In genomic region chr2:235018838-235019237, GRCh38 we compare ENCODE assay signal across 27 cellular contexts.
"Had no signal": no experiment of that assay in that cellular context is flagged by ENCODE, and none has a peak within 500 bp of the region (broad histone marks: within the 10 kb centered on the region; RNA-seq: fewer than 3 reads in every experiment).

No MANE protein-coding gene starts in this region.

- H3K27ac ChIP-seq: epithelial cell of prostate, esophagus squamous epithelium, parathyroid adenoma, spleen, upper lobe of left lung had no signal

- H3K4me3 ChIP-seq: esophagus squamous epithelium, spleen, upper lobe of left lung had no signal

- H3K79me2 ChIP-seq: parathyroid adenoma had no signal

- H3K27me3 Mint-ChIP-seq: activated CD4-positive, alpha-beta memory T cell treated with anti-CD3 and anti-CD28 coated beads, Interleukin-2, amount 10 ng/mL, durations not matched to agents 7 days and 5 days; activated naive CD8-positive, alpha-beta T cell treated with anti-CD3 and anti-CD28 coated beads, Interleukin-2, amount 50 U/mL, for 24 hours had no signal

- H3K4me1 ChIP-seq: parathyroid adenoma, spleen had no signal

- H3K4me1 Mint-ChIP-seq: activated CD4-positive, alpha-beta memory T cell treated with anti-CD3 and anti-CD28 coated beads, Interleukin-2, amount 10 ng/mL, durations not matched to agents 7 days and 5 days; activated CD4-positive, alpha-beta T cell treated with anti-CD3 and anti-CD28 coated beads, Interleukin-2, amount 10 ng/mL, durations not matched to agents 7 days and 5 days; activated naive CD4-positive, alpha-beta T cell treated with anti-CD3 and anti-CD28 coated beads, Interleukin-2, amount 50 U/mL, for 24 hours; activated naive CD8-positive, alpha-beta T cell treated with anti-CD3 and anti-CD28 coated beads, Interleukin-2, amount 50 U/mL, for 24 hours; activated T-helper 17 cell treated with anti-CD3 and anti-CD28 coated beads, Interleukin-2, amount 50 U/mL, for 72 hours; central memory CD8-positive, alpha-beta T cell; stimulated activated naive CD8-positive, alpha-beta T cell treated with anti-CD3 and anti-CD28 coated beads, Interleukin-15, amount 100 ng/mL, for 72 hours; T-helper 17 cell had no signal

- ATAC-seq: activated naive CD8-positive, alpha-beta T cell treated with anti-CD3 and anti-CD28 coated beads, Interleukin-2, amount 50 U/mL, for 24 hours; activated T-cell treated with anti-CD3 and anti-CD28 coated beads, Interleukin-2, amount 50 U/mL, for 4 hours; activated T-helper 17 cell treated with anti-CD3 and anti-CD28 coated beads, Interleukin-2, amount 50 U/mL, for 72 hours; left cardiac atrium; naive thymus-derived CD4-positive, alpha-beta T cell; right cardiac atrium; stimulated activated naive CD8-positive, alpha-beta T cell treated with anti-CD3 and anti-CD28 coated beads, Interleukin-15, amount 100 ng/mL, for 72 hours; T-helper 17 cell; WTC11 had no signal

- H3K4me3 Mint-ChIP-seq: activated CD4-positive, alpha-beta memory T cell treated with anti-CD3 and anti-CD28 coated beads, Interleukin-2, amount 10 ng/mL, durations not matched to agents 7 days and 5 days; activated CD4-positive, alpha-beta T cell treated with anti-CD3 and anti-CD28 coated beads, Interleukin-2, amount 10 ng/mL, durations not matched to agents 7 days and 5 days; activated naive CD4-positive, alpha-beta T cell treated with anti-CD3 and anti-CD28 coated beads, Interleukin-2, amount 50 U/mL, for 24 hours; activated naive CD8-positive, alpha-beta T cell treated with anti-CD3 and anti-CD28 coated beads, Interleukin-2, amount 50 U/mL, for 24 hours; activated T-cell treated with anti-CD3 and anti-CD28 coated beads, Interleukin-2, amount 50 U/mL, for 4 hours; activated T-helper 17 cell treated with anti-CD3 and anti-CD28 coated beads, Interleukin-2, amount 50 U/mL, for 72 hours; central memory CD8-positive, alpha-beta T cell; dendritic cell treated with granulocyte-macrophage colony-stimulating factor and Interleukin-4, amounts not matched to agents 40 ng/mL and 50 ng/mL, for 4 days; naive thymus-derived CD4-positive, alpha-beta T cell; stimulated activated naive CD8-positive, alpha-beta T cell treated with anti-CD3 and anti-CD28 coated beads, Interleukin-15, amount 100 ng/mL, for 72 hours; T-helper 17 cell; WTC11 had no signal

- H3K36me3 Mint-ChIP-seq: activated naive CD4-positive, alpha-beta T cell treated with anti-CD3 and anti-CD28 coated beads, Interleukin-2, amount 50 U/mL, for 24 hours; naive thymus-derived CD4-positive, alpha-beta T cell had no signal

- DNase-seq: activated CD4-positive, alpha-beta memory T cell treated with anti-CD3 and anti-CD28 coated beads, Interleukin-2, amount 10 ng/mL, durations not matched to agents 7 days and 5 days; activated CD4-positive, alpha-beta T cell treated with anti-CD3 and anti-CD28 coated beads for 1 hour; activated CD4-positive, alpha-beta T cell treated with anti-CD3 and anti-CD28 coated beads, Interleukin-2, amount 10 ng/mL, durations not matched to agents 7 days and 5 days; activated naive CD8-positive, alpha-beta T cell treated with anti-CD3 and anti-CD28 coated beads, Interleukin-2, amount 50 U/mL, for 24 hours; activated T-cell treated with anti-CD3 and anti-CD28 coated beads, Interleukin-2, amount 50 U/mL, for 4 hours; amygdala; esophagus squamous epithelium; foreskin melanocyte; left cardiac atrium; midbrain; naive thymus-derived CD4-positive, alpha-beta T cell; nucleus accumbens; right cardiac atrium; spleen; stimulated activated naive CD8-positive, alpha-beta T cell treated with anti-CD3 and anti-CD28 coated beads, Interleukin-15, amount 100 ng/mL, for 72 hours; substantia nigra; T-helper 17 cell; T1000; upper lobe of left lung had no signal

- H3K9ac ChIP-seq: parathyroid adenoma had no signal

- H3K9me3 Mint-ChIP-seq: activated CD4-positive, alpha-beta T cell treated with anti-CD3 and anti-CD28 coated beads, Interleukin-2, amount 10 ng/mL, durations not matched to agents 7 days and 5 days; activated naive CD4-positive, alpha-beta T cell treated with anti-CD3 and anti-CD28 coated beads, Interleukin-2, amount 50 U/mL, for 24 hours had no signal

- H3K27ac Mint-ChIP-seq: activated CD4-positive, alpha-beta memory T cell treated with anti-CD3 and anti-CD28 coated beads, Interleukin-2, amount 10 ng/mL, durations not matched to agents 7 days and 5 days; activated CD4-positive, alpha-beta T cell treated with anti-CD3 and anti-CD28 coated beads, Interleukin-2, amount 10 ng/mL, durations not matched to agents 7 days and 5 days; activated naive CD4-positive, alpha-beta T cell treated with anti-CD3 and anti-CD28 coated beads, Interleukin-2, amount 50 U/mL, for 24 hours; activated naive CD8-positive, alpha-beta T cell treated with anti-CD3 and anti-CD28 coated beads, Interleukin-2, amount 50 U/mL, for 24 hours; activated T-helper 17 cell treated with anti-CD3 and anti-CD28 coated beads, Interleukin-2, amount 50 U/mL, for 72 hours; dendritic cell treated with granulocyte-macrophage colony-stimulating factor and Interleukin-4, amounts not matched to agents 40 ng/mL and 50 ng/mL, for 4 days; naive thymus-derived CD4-positive, alpha-beta T cell; stimulated activated naive CD8-positive, alpha-beta T cell treated with anti-CD3 and anti-CD28 coated beads, Interleukin-15, amount 100 ng/mL, for 72 hours; T-helper 17 cell; WTC11 had no signal

- H3K27me3 ChIP-seq: esophagus squamous epithelium, spleen, upper lobe of left lung had no signal

- H3K36me3 ChIP-seq: esophagus squamous epithelium, spleen, upper lobe of left lung had no signal

- H2AFZ ChIP-seq: parathyroid adenoma had no signal

- FAIRE-seq: islet of Langerhans had no signal
